1 cellular context compared by ENCODE assay signal in the genomic region with DNA sequence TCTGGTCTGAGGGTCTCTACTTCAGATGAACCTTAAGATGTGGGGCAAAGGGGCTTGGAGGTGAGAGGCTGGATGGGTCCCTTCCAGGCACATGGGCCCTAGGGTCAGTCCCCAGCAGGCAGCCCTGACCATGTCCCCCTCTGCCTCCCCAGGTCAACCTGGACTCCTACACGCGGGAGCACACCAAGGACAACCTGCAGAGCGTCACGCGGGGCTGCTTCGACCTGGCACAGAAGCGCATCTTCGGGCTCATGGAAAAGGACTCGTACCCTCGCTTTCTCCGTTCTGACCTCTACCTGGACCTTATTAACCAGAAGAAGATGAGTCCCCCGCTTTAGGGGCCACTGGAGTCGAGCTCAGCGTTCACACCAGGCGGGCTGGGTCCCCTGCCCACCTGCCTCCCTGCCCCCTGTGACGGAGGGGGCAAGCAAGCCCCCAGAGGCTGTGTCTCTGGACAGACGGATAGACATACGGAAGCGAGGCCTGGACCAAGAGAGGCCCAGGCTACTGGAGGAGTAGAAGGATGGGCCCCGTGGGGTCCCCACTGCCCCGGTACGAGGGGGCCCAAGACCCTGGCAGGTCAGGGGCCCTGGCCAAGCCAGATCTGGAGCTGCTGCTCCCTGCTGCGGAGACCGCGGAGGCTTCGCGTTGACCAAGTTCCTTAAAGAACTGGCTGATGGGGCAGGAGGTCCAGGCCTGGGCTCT.
TF ChIP-seq lines count a peak whose summit lies in the region.

No MANE protein-coding gene starts in this region.

TF ChIP-seq in endothelial cell of umbilical vein, 7 proteins besides CTCF, POLR2A, EP300 and RAD21 (continued from another document):
- TF ChIP-seq MAX (IDR thresholded peaks at IDR 0.05; ENCODE audit: insufficient read depth, insufficient read length), result no peak
- TF ChIP-seq GATA2 (IDR thresholded peaks at IDR 0.05; ENCODE audit: insufficient read depth, insufficient read length, low read depth, low read length), result no peak
- TF ChIP-seq JUN (IDR thresholded peaks at IDR 0.05; ENCODE audit: borderline replicate concordance, insufficient read depth, insufficient read length, low read depth), result no peak
